Comparison of ENCODE assay signal across 9 cellular contexts in genomic region chr16:649646-650045, GRCh38. TPM values are rescaled to one million over a fixed set of nuclear protein-coding genes. Genes with fewer than 3 reads are reported as not detected.
DNase-seq lines count a peak whose midpoint lies in the region; FAIRE-seq and TF ChIP-seq lines count a peak whose summit lies in the region.
"Had no signal": no experiment of that assay in that cellular context is flagged by ENCODE, and none has a peak within 500 bp of the region (broad histone marks: within the 10 kb centered on the region; RNA-seq: fewer than 3 reads in every experiment).

No MANE protein-coding gene starts in this region.

- no peaks in the 10 kb centered on the region for H3K9me3 Mint-ChIP-seq in osteocyte (ENCODE audit: unreplicated experiment)

- peak overlapping the region; percentile 76 for H3K4me3 ChIP-seq in epithelial cell of esophagus (ENCODE audit: low read length)

- TF ChIP-seq CTCF in epithelial cell of esophagus (IDR thresholded peaks at IDR 0.05; ENCODE audit: insufficient read depth, low read depth, low read length, missing control alignments) (no peak), osteocyte (IDR thresholded peaks at IDR 0.05) (no peak)

- peak; percentile 55 for DNase-seq in COLO668 (lab: John Stamatoyannopoulos, UW; ENCODE audit: unreplicated experiment)
- no peak for DNase-seq in H54 (ENCODE audit: insufficient read length, low spot score)
- peak; percentile 39 for DNase-seq in RKO (ENCODE audit: low spot score)
- DNase-seq in epithelial cell of esophagus (ENCODE audit: low read depth): no peak
- no peak for DNase-seq in osteocyte (ENCODE audit: extremely low spot score, unreplicated experiment)
- no peak for DNase-seq in DMS79 (lab: John Stamatoyannopoulos, UW)
- no peak for DNase-seq in DMS114 treated with DMSO at 0.1 percent for 48 hours (lab: John Stamatoyannopoulos, UW; ENCODE audit: unreplicated experiment)
- no peak for DNase-seq in islet precursor cell

- H3K27me3 Mint-ChIP-seq in osteocyte (ENCODE audit: unreplicated experiment): no peaks in the 10 kb centered on the region

- peaks cover 23% of the 10 kb centered on the region for H3K4me1 Mint-ChIP-seq in osteocyte (ENCODE audit: unreplicated experiment)

- no peak for FAIRE-seq in H54 (lab: Jason Lieb, UNC)

- no peak overlapping the region for H3K27ac Mint-ChIP-seq in osteocyte (ENCODE audit: unreplicated experiment)

- 0 out of 2 replicates have a peak, but pooled peaks have one; percentile 11 for TF ChIP-seq POLR2A in H54 (IDR thresholded peaks at IDR 0.05; ENCODE audit: low read depth, low read length)

- H3K36me3 Mint-ChIP-seq in osteocyte (ENCODE audit: unreplicated experiment): no peaks in the 10 kb centered on the region

- peak overlapping the region; percentile 68 for H3K4me3 Mint-ChIP-seq in osteocyte (ENCODE audit: unreplicated experiment)

RNA-seq across cellular contexts. Expression of gene WDR90, which starts 0.5 kb away (rescaled TPM):
- 28.2 and 38.9 TPM in 2 replicates for total RNA-seq in osteocyte

RNA-seq across cellular contexts. Expression of gene MCRIP2, which starts 8.0 kb away (rescaled TPM):
- total RNA-seq in osteocyte: 11.3 and 14.8 TPM in 2 replicates

RNA-seq across cellular contexts. Expression of gene METTL26, which starts 13.5 kb away (rescaled TPM):
- total RNA-seq in osteocyte: 58.2 and 69.8 TPM in 2 replicates

RNA-seq across cellular contexts. Expression of gene RHOT2, which starts 18.3 kb away (rescaled TPM):
- total RNA-seq in osteocyte: 125 and 126 TPM in 2 replicates

RNA-seq across cellular contexts. Expression of gene WFIKKN1, which starts 18.9 kb away (rescaled TPM):
- total RNA-seq in osteocyte: 0.47 and 0.56 TPM in 2 replicates
- total RNA-seq: RPMI7951 had no signal

Comparison
In these comparisons a context has a peak if more than half of its experiments do, and no peak if none do; other contexts are left out.
1. DNase-seq: peak in COLO668 (single experiment) and RKO (single experiment); none in H54 (single experiment), epithelial cell of esophagus (single experiment), osteocyte (single experiment), DMS79 (single experiment), DMS114 treated with DMSO at 0.1 percent for 48 hours (single experiment) and islet precursor cell (single experiment).